ENCODE assay signal across 11 cellular contexts in the genomic region with DNA sequence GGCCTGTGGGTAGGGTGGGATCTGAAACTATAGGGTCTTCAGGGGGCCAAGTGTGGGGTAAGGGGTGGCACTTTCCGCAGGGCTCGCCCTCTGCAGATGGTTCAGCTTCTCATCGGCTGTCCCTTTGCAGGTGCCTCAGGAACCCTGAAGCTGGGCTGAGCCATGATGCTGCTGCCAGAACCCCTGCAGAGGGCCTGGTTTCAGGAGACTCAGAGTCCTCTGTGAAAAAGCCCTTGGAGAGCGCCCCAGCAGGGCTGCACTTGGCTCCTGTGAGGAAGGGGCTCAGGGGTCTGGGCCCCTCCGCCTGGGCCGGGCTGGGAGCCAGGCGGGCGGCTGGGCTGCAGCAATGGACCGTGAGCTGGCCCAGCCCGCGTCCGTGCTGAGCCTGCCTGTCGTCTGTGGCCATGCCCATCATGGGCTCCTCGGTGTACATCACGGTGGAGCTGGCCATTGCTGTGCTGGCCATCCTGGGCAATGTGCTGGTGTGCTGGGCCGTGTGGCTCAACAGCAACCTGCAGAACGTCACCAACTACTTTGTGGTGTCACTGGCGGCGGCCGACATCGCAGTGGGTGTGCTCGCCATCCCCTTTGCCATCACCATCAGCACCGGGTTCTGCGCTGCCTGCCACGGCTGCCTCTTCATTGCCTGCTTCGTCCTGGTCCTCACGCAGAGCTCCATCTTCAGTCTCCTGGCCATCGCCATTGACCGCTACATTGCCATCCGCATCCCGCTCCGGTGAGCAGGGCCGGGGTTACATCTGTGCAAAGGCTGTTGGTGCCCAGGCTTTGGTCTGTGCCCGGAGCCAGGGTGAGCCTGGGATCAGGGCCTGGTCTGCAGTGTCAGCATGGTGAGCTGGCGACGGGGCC. TPM values are rescaled to one million over a fixed set of nuclear protein-coding genes. Genes with fewer than 3 reads are reported as not detected.
DNase-seq lines count a peak whose midpoint lies in the region; ATAC-seq and TF ChIP-seq lines count a peak whose summit lies in the region.
"Had no signal": no experiment of that assay in that cellular context is flagged by ENCODE, and none has a peak within 500 bp of the region (broad histone marks: within the 10 kb centered on the region; RNA-seq: fewer than 3 reads in every experiment).

No MANE protein-coding gene starts in this region.

- no peak for TF ChIP-seq CTCF in adrenal gland (IDR thresholded peaks at IDR 0.05)

- H3K27ac ChIP-seq in BLaER1 treated with 17β-estradiol and CSF1 and Interleukin-3, amounts not matched to agents 10 nM and 100 nM, result peak overlapping the region; percentile 76 to 95 (median 87)
- peak overlapping the region in 3 of 5 donors; percentile 37 to 89 (median 79) for H3K27ac ChIP-seq in adrenal gland
- peak overlapping the region; percentile 97 for H3K27ac ChIP-seq in naive thymus-derived CD4-positive, alpha-beta T cell (ENCODE audit: low read depth, low read length)

- H4K20me1 ChIP-seq in BLaER1 treated with 17β-estradiol and CSF1 and Interleukin-3, amounts not matched to agents 10 nM and 100 nM, result peaks cover 0 to 16% (median 0%) of the 10 kb centered on the region in 11 experiments; a peak in 5 of 22 replicates

- peak overlapping the region; percentile 90 to 99 (median 97) for H3K4me2 ChIP-seq in BLaER1 treated with 17β-estradiol and CSF1 and Interleukin-3, amounts not matched to agents 10 nM and 100 nM

- H3K27me3 ChIP-seq in BLaER1 treated with 17β-estradiol and CSF1 and Interleukin-3, amounts not matched to agents 10 nM and 100 nM, result no peaks in the 10 kb centered on the region
- no peaks in the 10 kb centered on the region for H3K27me3 ChIP-seq in adrenal gland
- no peaks in the 10 kb centered on the region for H3K27me3 ChIP-seq in naive thymus-derived CD4-positive, alpha-beta T cell (ENCODE audit: control insufficient read depth in 2 of 2, insufficient read depth in 2 of 2, low read length in 2 of 2)

- DNase-seq in adrenal gland (no peak), NCI-H1105 treated with DMSO at 0.1 percent for 48 hours (lab: John Stamatoyannopoulos, UW) (no peak)
- no peak for DNase-seq in naive thymus-derived CD4-positive, alpha-beta T cell
- DNase-seq in stimulated activated CD4-positive, alpha-beta T cell treated with anti-CD3 and anti-CD28 coated beads, Interleukin-4, amount 100 ng/mL, for 1 hour, result no peak
- DNase-seq: Caco-2, NCI-H2171 treated with DMSO at 0.1 percent for 48 hours had no signal

- peak overlapping the region in 8 of 9 donors; percentile 85 to 98 (median 94) for H3K27ac Mint-ChIP-seq in naive thymus-derived CD4-positive, alpha-beta T cell

- no peak for TF ChIP-seq POLR2A in adrenal gland (IDR thresholded peaks at IDR 0.05)

- peak overlapping the region in 3 of 10 experiments; percentile 18 to 26 (median 21); a peak in 4 of 20 replicates for H3K4me3 ChIP-seq in BLaER1 treated with 17β-estradiol and CSF1 and Interleukin-3, amounts not matched to agents 10 nM and 100 nM
- no peak overlapping the region for H3K4me3 ChIP-seq in adrenal gland
- peak overlapping the region; percentile 7 for H3K4me3 ChIP-seq in naive thymus-derived CD4-positive, alpha-beta T cell (ENCODE audit: low read length)
- H3K4me3 ChIP-seq: thoracic aorta had no signal

- no peaks in the 10 kb centered on the region for H3K36me3 ChIP-seq in BLaER1 treated with 17β-estradiol and CSF1 and Interleukin-3, amounts not matched to agents 10 nM and 100 nM
- H3K36me3 ChIP-seq in adrenal gland (replicated peaks in 1 of 2), result no peaks in the 10 kb centered on the region
- H3K36me3 ChIP-seq in naive thymus-derived CD4-positive, alpha-beta T cell (ENCODE audit: control insufficient read depth in 2 of 3, insufficient read depth in 3 of 3, low read length in 3 of 3), result peaks cover 0 to 55% (median 20%) of the 10 kb centered on the region in 3 experiments
- H3K36me3 ChIP-seq: thoracic aorta had no signal

- intact Hi-C loops in adrenal gland (cut with DNase I), result no loop called here
- intact Hi-C loops in naive thymus-derived CD4-positive, alpha-beta T cell (cut with micrococcal nuclease), result loop anchor here in 1 of 2 donors (10.0 kb wide), 1 partner anchor 58 kb away; no protein-coding TSS in a partner anchor

- WGBS in adrenal gland, 4 donors, result 43 to 95% (median 92%) methylated on average over 1 to 36 of the region's 36 CpGs

- peak overlapping the region in 8 of 10 donors; percentile 13 to 96 (median 77) for H3K4me3 Mint-ChIP-seq in naive thymus-derived CD4-positive, alpha-beta T cell

- H3K4me1 Mint-ChIP-seq in naive thymus-derived CD4-positive, alpha-beta T cell, result peaks cover 53 to 98% (median 86%) of the 10 kb centered on the region in 7 donors

- ATAC-seq in HG03095 (IDR thresholded peaks at IDR 0.05; ENCODE audit: unreplicated experiment), result peak; percentile 1
- ATAC-seq in naive thymus-derived CD4-positive, alpha-beta T cell, result no peak
- ATAC-seq in GM21737 (IDR thresholded peaks at IDR 0.05; ENCODE audit: unreplicated experiment), result no peak
- ATAC-seq in GM21528 (IDR thresholded peaks at IDR 0.05; ENCODE audit: low FRiP score, unreplicated experiment), result no peak

- CTCF ChIA-PET in naive thymus-derived CD4-positive, alpha-beta T cell (lab: Charles Lee), result no interaction called here

- H3K9ac ChIP-seq in BLaER1 treated with 17β-estradiol and CSF1 and Interleukin-3, amounts not matched to agents 10 nM and 100 nM, result peak overlapping the region; percentile 64 to 82 (median 71); a peak in 21 of 22 replicates

- no peaks in the 10 kb centered on the region for H3K27me3 Mint-ChIP-seq in naive thymus-derived CD4-positive, alpha-beta T cell

- peaks cover 0 to 2% (median 0%) of the 10 kb centered on the region in 11 donors for H3K9me3 Mint-ChIP-seq in naive thymus-derived CD4-positive, alpha-beta T cell

- peaks cover 0 to 12% (median 5%) of the 10 kb centered on the region in 5 donors for H3K36me3 Mint-ChIP-seq in naive thymus-derived CD4-positive, alpha-beta T cell

- H3K4me1 ChIP-seq in BLaER1 treated with 17β-estradiol and CSF1 and Interleukin-3, amounts not matched to agents 10 nM and 100 nM, result peaks cover 100% of the 10 kb centered on the region in 10 experiments
- H3K4me1 ChIP-seq in adrenal gland (replicated peaks in 1 of 2), result peaks cover 14 to 53% of the 10 kb centered on the region in 2 donors
- H3K4me1 ChIP-seq in naive thymus-derived CD4-positive, alpha-beta T cell (ENCODE audit: control insufficient read depth in 2 of 2, insufficient read depth in 2 of 2, low read length in 2 of 2), result peaks cover 91 to 92% of the 10 kb centered on the region in 2 donors
- H3K4me1 ChIP-seq: Caco-2 had no signal

- POLR2A ChIA-PET in naive thymus-derived CD4-positive, alpha-beta T cell (lab: Charles Lee), result interaction anchor here (1.0 to 1.5 kb wide), 2 partner anchors 9 to 32 kb away, joined by 3 to 8 read pairs; no protein-coding TSS in a partner anchor

- H3K9me3 ChIP-seq in BLaER1 treated with 17β-estradiol and CSF1 and Interleukin-3, amounts not matched to agents 10 nM and 100 nM (replicated peaks in 1 of 11), result no peaks in the 10 kb centered on the region
- H3K9me3 ChIP-seq in adrenal gland (replicated peaks in 1 of 3), result no peaks in the 10 kb centered on the region
- no peaks in the 10 kb centered on the region for H3K9me3 ChIP-seq in naive thymus-derived CD4-positive, alpha-beta T cell (ENCODE audit: control insufficient read depth in 2 of 3, low read length in 3 of 3)
- H3K9me3 ChIP-seq: Caco-2, thoracic aorta had no signal

RNA-seq across cellular contexts. Expression of a gene that starts 5.8 kb away (rescaled TPM):
- 10 to 100 TPM in 4 of 8 donors, 1 to 10 TPM in 4; 5.1 to 16.4 (median 8.5) TPM for total RNA-seq in adrenal gland
- 1 to 10 TPM; 2.9 to 8.5 (median 3.9) TPM for polyA plus RNA-seq in adrenal gland
- total RNA-seq in naive thymus-derived CD4-positive, alpha-beta T cell, result 10 to 100 TPM; 22.5 to 43.7 (median 33.4) TPM
- polyA plus RNA-seq in naive thymus-derived CD4-positive, alpha-beta T cell, result 100 to 1,000 TPM in 1 of 2 donors, 10 to 100 TPM in 1; 79.5 to 127 TPM
